8 cellular contexts compared by ENCODE assay signal in genomic region chr1:157156058-157156541, GRCh38. TPM values are rescaled to one million over a fixed set of nuclear protein-coding genes. Genes with fewer than 3 reads are reported as not detected.
DNase-seq lines count a peak whose midpoint lies in the region; ATAC-seq and TF ChIP-seq lines count a peak whose summit lies in the region.

No MANE protein-coding gene starts in this region.

- no peak overlapping the region for H3K9ac ChIP-seq in rectal smooth muscle tissue (ENCODE audit: low read length)

- peak overlapping the region in 1 of 2 donors; percentile 35 for H3K27ac Mint-ChIP-seq in activated naive CD4-positive, alpha-beta T cell treated with anti-CD3 and anti-CD28 coated beads, Interleukin-2, amount 50 U/mL, for 72 hours

- no peak overlapping the region for H3K27ac ChIP-seq in rectal smooth muscle tissue (ENCODE audit: low read depth, low read length)

- H3K4me3 ChIP-seq in MG63 (no peak overlapping the region), rectal smooth muscle tissue (ENCODE audit: low read length) (peak overlapping the region; percentile 14)

- peak; percentile 91 for TF ChIP-seq CTCF in GM12872 (IDR thresholded peaks at IDR 0.05; ENCODE audit: insufficient read depth, low read depth, low read length)

- intact Hi-C loops in cardiac septum (cut with DNase I), result loop anchor here (1.0 kb wide), 1 partner anchor 65 kb away; no protein-coding TSS in a partner anchor

- no peaks in the 10 kb centered on the region for H3K9me3 ChIP-seq in MG63

- H3K9me3 Mint-ChIP-seq in activated naive CD4-positive, alpha-beta T cell treated with anti-CD3 and anti-CD28 coated beads, Interleukin-2, amount 50 U/mL, for 72 hours, result no peaks in the 10 kb centered on the region

- H3K36me3 ChIP-seq in MG63, result no peaks in the 10 kb centered on the region
- H3K36me3 ChIP-seq in rectal smooth muscle tissue (ENCODE audit: control insufficient read depth, insufficient read depth, low read length), result no peaks in the 10 kb centered on the region

- H3K36me3 Mint-ChIP-seq in activated naive CD4-positive, alpha-beta T cell treated with anti-CD3 and anti-CD28 coated beads, Interleukin-2, amount 50 U/mL, for 72 hours, result no peaks in the 10 kb centered on the region

- no peaks in the 10 kb centered on the region; the same call in 1 of the 2 replicates for H3K27me3 ChIP-seq in MG63
- H3K27me3 ChIP-seq in rectal smooth muscle tissue (ENCODE audit: control insufficient read depth, insufficient read depth, low read length), result no peaks in the 10 kb centered on the region

- peak; percentile 64 to 83 for ATAC-seq in activated naive CD4-positive, alpha-beta T cell treated with anti-CD3 and anti-CD28 coated beads, Interleukin-2, amount 50 U/mL, for 72 hours
- ATAC-seq in HG03039 (IDR thresholded peaks at IDR 0.05; ENCODE audit: unreplicated experiment) (no peak), HG02870 (IDR thresholded peaks at IDR 0.05; ENCODE audit: unreplicated experiment) (no peak)

- DNase-seq in MG63, result peak; percentile 64
- peak; percentile 61 for DNase-seq in SW480 (ENCODE audit: low spot score)
- peak; percentile 71 to 83 for DNase-seq in activated naive CD4-positive, alpha-beta T cell treated with anti-CD3 and anti-CD28 coated beads, Interleukin-2, amount 50 U/mL, for 72 hours (ENCODE audit: low spot score in 2 of 2)
- DNase-seq in cardiac septum (ENCODE audit: low spot score), result peak; percentile 90

- no peaks in the 10 kb centered on the region for H3K4me1 ChIP-seq in rectal smooth muscle tissue (ENCODE audit: control insufficient read depth, insufficient read depth, low read length)

RNA-seq across cellular contexts. Expression of gene ETV3, which starts 17.9 kb away (rescaled TPM):
- 6.6 and 7.3 TPM in 2 replicates for total RNA-seq in MG63 (2014; rRNA removed; shearing (Covaris generic); ENCODE audit: low replicate concordance)
- 10 to 100 TPM; 27.0 to 49.3 TPM for total RNA-seq in activated naive CD4-positive, alpha-beta T cell treated with anti-CD3 and anti-CD28 coated beads, Interleukin-2, amount 50 U/mL, for 72 hours
- total RNA-seq in cardiac septum, result 19.7 TPM

RNA-seq across cellular contexts. Expression of gene ETV3L, which starts 56.5 kb away (rescaled TPM):
- total RNA-seq in MG63 (2014; rRNA removed; shearing (Covaris generic); ENCODE audit: low replicate concordance), result not detected in 2 replicates
- total RNA-seq in activated naive CD4-positive, alpha-beta T cell treated with anti-CD3 and anti-CD28 coated beads, Interleukin-2, amount 50 U/mL, for 72 hours, result not detected
- not detected for total RNA-seq in cardiac septum

Comparison
In these comparisons a context has a peak if more than half of its experiments do, and no peak if none do; other contexts are left out.
1. ATAC-seq: peak in activated naive CD4-positive, alpha-beta T cell treated with anti-CD3 and anti-CD28 coated beads, Interleukin-2, amount 50 U/mL, for 72 hours (2 of 2); none in HG03039 (single experiment) and HG02870 (single experiment).
2. Peak in every context shown above with its lines, with median percentiles within 50 percentile points of each other: DNase-seq.